Comparison of ENCODE assay signal across 16 cellular contexts in the genomic region with DNA sequence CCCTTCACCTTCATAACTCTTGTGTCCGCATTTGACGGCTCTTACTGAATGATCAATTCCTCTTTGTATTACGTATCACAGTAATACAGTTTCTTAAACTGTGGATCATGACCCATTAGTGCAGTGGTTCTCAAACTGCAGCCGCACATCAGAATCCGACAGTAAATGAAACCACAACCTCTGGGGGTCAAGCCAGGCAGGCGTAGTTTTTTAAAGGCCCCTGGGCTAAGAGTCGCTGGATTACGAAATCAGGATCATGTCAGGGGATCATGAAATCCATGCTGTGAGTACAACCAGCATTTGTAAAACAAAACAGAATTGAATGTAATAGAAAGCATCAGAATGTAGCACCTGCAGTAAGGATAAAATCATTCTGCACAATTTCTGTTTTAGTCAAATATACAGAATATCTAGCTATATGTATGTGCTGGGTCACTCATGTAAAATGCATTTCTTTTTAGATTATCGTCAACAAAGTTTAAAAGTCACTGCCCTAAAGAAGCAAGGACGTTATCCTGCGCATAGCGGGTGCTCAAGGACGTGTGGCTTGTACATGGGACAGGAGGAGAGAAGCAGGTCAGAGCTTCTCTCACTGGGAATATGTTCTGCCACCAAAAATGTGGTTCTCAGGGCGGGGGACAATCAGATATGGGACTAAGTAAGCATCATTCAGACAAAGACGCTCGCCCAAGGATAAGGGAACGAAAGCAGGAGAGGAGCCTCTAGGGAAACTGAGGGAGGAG.
DNase-seq lines count a peak whose midpoint lies in the region; ATAC-seq and TF ChIP-seq lines count a peak whose summit lies in the region.
"Had no signal": no experiment of that assay in that cellular context is flagged by ENCODE, and none has a peak within 500 bp of the region (broad histone marks: within the 10 kb centered on the region; RNA-seq: fewer than 3 reads in every experiment).

No MANE protein-coding gene starts in this region.

- CTCF ChIA-PET in Caco-2 (lab: Charles Lee) (no interaction called here), RWPE1 (lab: Yijun Ruan, JAX) (no interaction called here)

- intact Hi-C loops in Caco-2 (cut with micrococcal nuclease; ENCODE audit: unreplicated experiment): loop anchor here (5.0 to 10.0 kb wide), 2 partner anchors 100 to 102 kb away; no protein-coding TSS in a partner anchor
- intact Hi-C loops in sigmoid colon (cut with DNase I): loop anchor here (5.0 to 10.0 kb wide), 4 partner anchors 88 to 240 kb away; partner anchors contain the start of gene ZFHX3

- H3K36me3 ChIP-seq in Caco-2 (ENCODE audit: control insufficient read depth, insufficient read depth, low read length) (no peaks in the 10 kb centered on the region; the same call in 1 of the 2 replicates), sigmoid colon (no peaks in the 10 kb centered on the region)
- H3K36me3 ChIP-seq: cardiac muscle cell had no signal

- H3K9me3 ChIP-seq in Caco-2 (no peaks in the 10 kb centered on the region), sigmoid colon (no peaks in the 10 kb centered on the region)

- H3K4me1 Mint-ChIP-seq in Caco-2 (ENCODE audit: low read depth, unreplicated experiment): peaks cover 84% of the 10 kb centered on the region

- TF ChIP-seq POLR2A in sigmoid colon (IDR thresholded peaks at IDR 0.05): no peak

- H3K4me3 ChIP-seq in Caco-2 (ENCODE audit: low read depth, low read length) (no peak overlapping the region), foreskin fibroblast (ENCODE audit: low read depth in 1 of 2, low read length in 2 of 2) (no peak overlapping the region), sigmoid colon (no peak overlapping the region)
- H3K4me3 ChIP-seq: cardiac muscle cell, SK-N-MC had no signal

- DNase-seq in Caco-2 (no peak), RWPE1 (ENCODE audit: low spot score) (no peak), foreskin fibroblast (peak; percentile 45 to 67), sigmoid colon (peak; percentile 74), NCI-H82 treated with DMSO at 0.1 percent for 48 hours (lab: John Stamatoyannopoulos, UW; ENCODE audit: unreplicated experiment) (no peak), dedifferentiated amniotic fluid mesenchymal stem cell (ENCODE audit: extremely low spot score) (no peak)
- DNase-seq: left ventricle myocardium superior, NCI-H1048, NCI-H2171 treated with DMSO at 0.1 percent for 48 hours had no signal

- no peak for ATAC-seq in GM21381 (IDR thresholded peaks at IDR 0.05; ENCODE audit: unreplicated experiment)
- ATAC-seq in HG03159 (IDR thresholded peaks at IDR 0.05; ENCODE audit: unreplicated experiment): no peak
- ATAC-seq: left ventricle myocardium superior had no signal

- no peaks in the 10 kb centered on the region for H3K9me3 Mint-ChIP-seq in Caco-2 (ENCODE audit: unreplicated experiment)
- H3K9me3 Mint-ChIP-seq: nephron had no signal

- WGBS in sigmoid colon, 2 donors: 72 to 86% methylated on average over 17 of the region's 17 CpGs

- no peak for TF ChIP-seq CTCF in Caco-2 (IDR thresholded peaks at IDR 0.05; ENCODE audit: insufficient read depth in 1 of 2, low read depth in 1 of 2, low read length in 1 of 2, severe bottlenecking in 1 of 2, unreplicated experiment in 1 of 2)
- no peak for TF ChIP-seq CTCF in RWPE1 (conservative IDR thresholded peaks at IDR 0.05; ENCODE audit: low read depth)
- no peak for TF ChIP-seq CTCF in foreskin fibroblast (IDR thresholded peaks at IDR 0.05; ENCODE audit: low read depth, low read length)
- TF ChIP-seq CTCF in sigmoid colon (IDR thresholded peaks at IDR 0.05): no peak

- H3K27ac Mint-ChIP-seq in Caco-2 (ENCODE audit: unreplicated experiment): peak overlapping the region; percentile 21
- H3K27ac Mint-ChIP-seq: B cell had no signal

- no peaks in the 10 kb centered on the region for H3K27me3 Mint-ChIP-seq in Caco-2 (ENCODE audit: insufficient read depth, unreplicated experiment)
- H3K27me3 Mint-ChIP-seq: B cell had no signal

- H3K4me1 ChIP-seq in Caco-2 (peaks cover 54% of the 10 kb centered on the region), sigmoid colon (peaks cover 0 to 88% (median 65%) of the 10 kb centered on the region in 4 donors)

- H3K4me3 Mint-ChIP-seq in Caco-2 (ENCODE audit: unreplicated experiment): no peak overlapping the region
- H3K4me3 Mint-ChIP-seq: B cell, nephron had no signal

- peaks cover 34% of the 10 kb centered on the region for H3K36me3 Mint-ChIP-seq in Caco-2 (ENCODE audit: insufficient read depth, unreplicated experiment)

- BruUV-seq in Caco-2 (replicated peaks; lab: Mats Ljungman, UMichigan): no TSS peak

- no peak for TF ChIP-seq EP300 in sigmoid colon (IDR thresholded peaks at IDR 0.05)

- H3K27ac ChIP-seq in RWPE1: peak overlapping the region; percentile 9; the same call in 1 of the 2 replicates
- peak overlapping the region in 1 of 4 donors; percentile 66 for H3K27ac ChIP-seq in sigmoid colon
- H3K27ac ChIP-seq: cardiac muscle cell, epithelial cell of prostate, SK-N-MC had no signal

- H3K27me3 ChIP-seq in Caco-2 (replicated peaks; ENCODE audit: control insufficient read depth, insufficient read depth, low read length) (no peaks in the 10 kb centered on the region), sigmoid colon (no peaks in the 10 kb centered on the region)
- H3K27me3 ChIP-seq: cardiac muscle cell had no signal

- POLR2A ChIA-PET in Caco-2 (lab: Charles Lee) (no interaction called here), RWPE1 (lab: Yijun Ruan, JAX; ENCODE audit: low non-redundant PET) (no interaction called here)

Comparison
In these comparisons a context has a peak if more than half of its experiments do, and no peak if none do; other contexts are left out.
1. DNase-seq: peak in foreskin fibroblast (2 of 2) and sigmoid colon (single experiment); none in Caco-2 (0 of 2), RWPE1 (single experiment), NCI-H82 treated with DMSO at 0.1 percent for 48 hours (single experiment) and dedifferentiated amniotic fluid mesenchymal stem cell (single experiment).